Comparison of ENCODE assay signal across 29 cellular contexts in genomic region chr5:57831942-57832341, GRCh38.
DNase-seq lines count a peak whose midpoint lies in the region; ATAC-seq, FAIRE-seq and TF ChIP-seq lines count a peak whose summit lies in the region.
"Had no signal": no experiment of that assay in that cellular context is flagged by ENCODE, and none has a peak within 500 bp of the region (broad histone marks: within the 10 kb centered on the region; RNA-seq: fewer than 3 reads in every experiment).

No MANE protein-coding gene starts in this region.

- no peaks in the 10 kb centered on the region for H3K27me3 ChIP-seq in IMR-90 (ENCODE audit: control insufficient read depth, insufficient read depth, low read length)
- no peaks in the 10 kb centered on the region for H3K27me3 ChIP-seq in bronchial epithelial cell (ENCODE audit: control insufficient read depth, insufficient read depth, low read length)
- no peaks in the 10 kb centered on the region for H3K27me3 ChIP-seq in mesenchymal stem cell (ENCODE audit: control insufficient read depth in 1 of 2, insufficient read depth in 1 of 2, low read length in 2 of 2)
- H3K27me3 ChIP-seq in transverse colon = no peaks in the 10 kb centered on the region
- H3K27me3 ChIP-seq: BE2C had no signal

- peak overlapping the region; percentile 92 for H2BK120ac ChIP-seq in IMR-90 (ENCODE audit: low read depth, low read length)
- no peak overlapping the region for H2BK120ac ChIP-seq in mesenchymal stem cell (ENCODE audit: low read depth, low read length)

- peak overlapping the region; percentile 1; the same call in 1 of the 2 replicates for H4K5ac ChIP-seq in IMR-90 (ENCODE audit: low read depth, low read length)

- H3K56ac ChIP-seq in IMR-90 (ENCODE audit: extremely low read depth, insufficient read depth, low read length) = no peak overlapping the region

- no peak for TF ChIP-seq EP300 in transverse colon (IDR thresholded peaks at IDR 0.05; ENCODE audit: low read depth)

- no peak for TF ChIP-seq POLR2A in IMR-90 (IDR thresholded peaks at IDR 0.05; ENCODE audit: low read depth, low read length)
- no peak for TF ChIP-seq POLR2A in transverse colon (IDR thresholded peaks at IDR 0.05)

- H3K79me1 ChIP-seq in IMR-90 (ENCODE audit: low read depth in 1 of 2, low read length in 2 of 2) (no peaks in the 10 kb centered on the region), mesenchymal stem cell (replicated peaks; ENCODE audit: low read length, poor library complexity, severe bottlenecking) (no peaks in the 10 kb centered on the region)

- POLR2A ChIA-PET in IMR-90 (lab: Charles Lee; ENCODE audit: unreplicated experiment) = no interaction called here

- H2BK12ac ChIP-seq in mesenchymal stem cell (ENCODE audit: low read length in 2 of 2) = peak overlapping the region in 1 of 2 experiments; percentile 29

- H3K36me3 ChIP-seq in IMR-90 (ENCODE audit: control insufficient read depth, insufficient read depth, low read length) (no peaks in the 10 kb centered on the region), bronchial epithelial cell (ENCODE audit: control insufficient read depth, insufficient read depth, low read length) (no peaks in the 10 kb centered on the region), mesenchymal stem cell (ENCODE audit: control insufficient read depth in 1 of 2, insufficient read depth in 2 of 2, low read depth in 1 of 2, low read length in 2 of 2) (no peaks in the 10 kb centered on the region), transverse colon (no peaks in the 10 kb centered on the region)
- H3K36me3 ChIP-seq: BE2C had no signal

- H4K91ac ChIP-seq in IMR-90 (ENCODE audit: insufficient read depth, low read depth, low read length) (no peak overlapping the region), mesenchymal stem cell (ENCODE audit: low read length) (no peak overlapping the region)

- H2AFZ ChIP-seq in IMR-90 (replicated peaks; ENCODE audit: low read length, poor library complexity) (no peak overlapping the region), mesenchymal stem cell (ENCODE audit: low read depth, low read length) (no peak overlapping the region)
- H2AFZ ChIP-seq: PC-9 had no signal

- H3K14ac ChIP-seq in IMR-90 (replicated peaks; ENCODE audit: low read depth, low read length) (no peak overlapping the region; the same call in 1 of the 2 replicates), mesenchymal stem cell (ENCODE audit: low read length in 2 of 2) (no peak overlapping the region)

- H3K23ac ChIP-seq in IMR-90 (ENCODE audit: low read depth, low read length) = no peak overlapping the region
- H3K23ac ChIP-seq in mesenchymal stem cell (ENCODE audit: low read length in 2 of 2) = no peak overlapping the region

- H3K4me2 ChIP-seq in IMR-90 (ENCODE audit: low read depth, low read length) (no peak overlapping the region), mesenchymal stem cell (ENCODE audit: low read length, poor library complexity, severe bottlenecking) (no peak overlapping the region)
- H3K4me2 ChIP-seq: PC-9 had no signal

- H3K9ac ChIP-seq in IMR-90 (ENCODE audit: low read depth, low read length) = no peak overlapping the region
- H3K9ac ChIP-seq in mesenchymal stem cell (ENCODE audit: low read length) = no peak overlapping the region

- H2AK9ac ChIP-seq in IMR-90 (replicated peaks; ENCODE audit: low read depth, low read length, poor library complexity) = no peak overlapping the region

- CTCF ChIA-PET in IMR-90 (lab: Yijun Ruan, JAX) = no interaction called here

- H3K4me1 ChIP-seq in IMR-90 (ENCODE audit: control insufficient read depth, insufficient read depth, low read length) (peaks cover 12% of the 10 kb centered on the region), mesenchymal stem cell (ENCODE audit: control insufficient read depth, insufficient read depth, low read depth, low read length) (peaks cover 2% of the 10 kb centered on the region), transverse colon (peaks cover 0 to 4% (median 0%) of the 10 kb centered on the region in 4 donors)

- ATAC-seq in IMR-90 (ENCODE audit: low read depth) = no peak
- ATAC-seq in GM21576 (IDR thresholded peaks at IDR 0.05; ENCODE audit: unreplicated experiment) = no peak

- intact Hi-C loops in IMR-90 (cut with micrococcal nuclease) (no loop called here), transverse colon (cut with DNase I; ENCODE audit: low total_unique reads) (no loop called here)

- H2BK5ac ChIP-seq in IMR-90 (ENCODE audit: low read depth, low read length, poor library complexity, severe bottlenecking) (peak overlapping the region; percentile 59), mesenchymal stem cell (ENCODE audit: low read depth, low read length, poor library complexity, severe bottlenecking) (no peak overlapping the region)

- no CpG with 5 or more reads among the region's 2 CpGs for WGBS in IMR-90 (ENCODE audit: extremely low coverage in 2 of 2, insufficient read length in 1 of 2), 2 experiments
- 94% methylated on average over 1 of the region's 2 CpGs for WGBS in mesenchymal stem cell
- 95 to 100% methylated on average over 2 of the region's 2 CpGs for WGBS in transverse colon (ENCODE audit: low coverage in 1 of 2), 2 donors

- in situ Hi-C loops in IMR-90 (cut with MboI; ENCODE audit: low sequenced_read_pairs) = no loop called here
- in situ Hi-C loops in transverse colon (cut with MboI; ENCODE audit: low pct_ligation_motif_present in 1 of 4, low pct_unique_long_range_greater_than_20kb in 1 of 4, low sequenced_read_pairs in 3 of 4) = no loop called here

- no peak for TF ChIP-seq RAD21 in IMR-90 (IDR thresholded peaks at IDR 0.05; ENCODE audit: low read length)

- no peak for FAIRE-seq in bronchial epithelial cell (lab: Jason Lieb, UNC)
- FAIRE-seq: GM18507, H1 had no signal

- DNase-seq in EH (ENCODE audit: low read depth) (peak; percentile 40), IMR-90 (peak; percentile 47), bronchial epithelial cell (ENCODE audit: low read depth) (peak; percentile 71), mesenchymal stem cell (no peak), DMS153 (lab: John Stamatoyannopoulos, UW) (no peak), transverse colon (no peak), T-helper 9 cell (no peak)
- DNase-seq: 8988T; ACHN; BE2C; CD8-positive, alpha-beta memory T cell; DMS 273 treated with DMSO at 0.1 percent for 48 hours; HCEC 1CT; Karpas-422; MV-4-11; NCI-H1105; NCI-H146; NCI-H1930; NCI-H2107; NCI-H446 treated with DMSO at 0.1 percent for 48 hours; NCI-H526; NCI-H82; NK-92 treated with Interleukin-12 subunit alpha and Interleukin-12 subunit beta, amount 100 ng/mL, for 24 hours; RPMI8226; SHP77 had no signal

- H2BK15ac ChIP-seq in IMR-90 (ENCODE audit: low read depth, low read length) (peak overlapping the region; percentile 87; the same call in 1 of the 3 replicates), mesenchymal stem cell (ENCODE audit: low read depth, poor library complexity, severe bottlenecking) (no peak overlapping the region)

- H3K9me3 ChIP-seq in IMR-90 (ENCODE audit: control insufficient read depth, insufficient read depth, low read length) (peaks cover 3% of the 10 kb centered on the region; the same call in 1 of the 2 replicates), mesenchymal stem cell (ENCODE audit: control insufficient read depth, low read length) (peaks cover under 1% of the 10 kb centered on the region), transverse colon (no peaks in the 10 kb centered on the region)
- H3K9me3 ChIP-seq: BE2C had no signal

- H2AK5ac ChIP-seq in IMR-90 (ENCODE audit: low read depth, low read length) (peak overlapping the region; percentile 81), mesenchymal stem cell (ENCODE audit: low read length, severe bottlenecking) (peak overlapping the region; percentile 53)

- H4K8ac ChIP-seq in IMR-90 (ENCODE audit: low read depth in 2 of 2, low read length in 2 of 2) (peak overlapping the region; percentile 15 to 81; a peak in 3 of 4 replicates), mesenchymal stem cell (ENCODE audit: low read length) (no peak overlapping the region)

- no peak for TF ChIP-seq CTCF in IMR-90 (conservative IDR thresholded peaks at IDR 0.05; ENCODE audit: low read depth, low read length)
- no peak for TF ChIP-seq CTCF in bronchial epithelial cell (IDR thresholded peaks at IDR 0.05; ENCODE audit: insufficient read depth, low read length, severe bottlenecking)
- TF ChIP-seq CTCF in transverse colon (IDR thresholded peaks at IDR 0.05) = no peak

- no TSS peak for BruUV-seq in IMR-90 (replicated peaks; lab: Mats Ljungman, UMichigan)

- peak overlapping the region; percentile 1; the same call in 1 of the 2 replicates for H3K18ac ChIP-seq in IMR-90 (ENCODE audit: low read depth, low read length)
- H3K18ac ChIP-seq in mesenchymal stem cell (ENCODE audit: low read depth in 1 of 2, low read length in 2 of 2) = no peak overlapping the region

- H3K27ac ChIP-seq in IMR-90 (ENCODE audit: insufficient read depth, low read length) (no peak overlapping the region), mesenchymal stem cell (ENCODE audit: low read length, poor library complexity, severe bottlenecking) (no peak overlapping the region), transverse colon (no peak overlapping the region)
- H3K27ac ChIP-seq: PC-9 had no signal

- no peaks in the 10 kb centered on the region for H4K20me1 ChIP-seq in IMR-90 (ENCODE audit: insufficient read depth, low read length)

- peak overlapping the region; percentile 69; the same call in 1 of the 2 replicates for H3K4ac ChIP-seq in IMR-90 (ENCODE audit: low read depth, low read length)
- no peak overlapping the region for H3K4ac ChIP-seq in mesenchymal stem cell (ENCODE audit: low read depth in 1 of 2, low read length in 2 of 2)

- peak overlapping the region; percentile 85 for H2BK20ac ChIP-seq in IMR-90 (ENCODE audit: low read depth, low read length)

- dilution Hi-C loops in IMR-90 (cut with HindIII; ENCODE audit: low sequenced_read_pairs, unreplicated experiment) = no loop called here

- H3K9me1 ChIP-seq in IMR-90 (ENCODE audit: insufficient read depth, low read length) = peaks cover 3% of the 10 kb centered on the region; the same call in 1 of the 2 replicates

- no peak overlapping the region for H3K4me3 ChIP-seq in IMR-90 (ENCODE audit: insufficient read depth, low read depth, low read length)
- H3K4me3 ChIP-seq in bronchial epithelial cell (ENCODE audit: low read depth, low read length) = no peak overlapping the region
- H3K4me3 ChIP-seq in mesenchymal stem cell (ENCODE audit: insufficient read depth in 1 of 2, low read depth in 1 of 2, low read length in 2 of 2) = no peak overlapping the region
- no peak overlapping the region for H3K4me3 ChIP-seq in transverse colon
- H3K4me3 ChIP-seq: PC-9 had no signal

TF ChIP-seq in IMR-90, 13 proteins besides CTCF, POLR2A, EP300 and RAD21:
- TF ChIP-seq MAZ (IDR thresholded peaks at IDR 0.05; ENCODE audit: borderline replicate concordance, low read depth, low read length) = no peak
- no peak for TF ChIP-seq ELK1 (IDR thresholded peaks at IDR 0.05; ENCODE audit: borderline replicate concordance, low read depth, low read length)

Comparison
In these comparisons a context has a peak if more than half of its experiments do, and no peak if none do; other contexts are left out.
1. DNase-seq: peak in EH (single experiment), IMR-90 (single experiment) and bronchial epithelial cell (single experiment); none in mesenchymal stem cell (single experiment), DMS153 (single experiment), transverse colon (single experiment) and T-helper 9 cell (single experiment).